8 cellular contexts compared by ENCODE assay signal in the genomic region with DNA sequence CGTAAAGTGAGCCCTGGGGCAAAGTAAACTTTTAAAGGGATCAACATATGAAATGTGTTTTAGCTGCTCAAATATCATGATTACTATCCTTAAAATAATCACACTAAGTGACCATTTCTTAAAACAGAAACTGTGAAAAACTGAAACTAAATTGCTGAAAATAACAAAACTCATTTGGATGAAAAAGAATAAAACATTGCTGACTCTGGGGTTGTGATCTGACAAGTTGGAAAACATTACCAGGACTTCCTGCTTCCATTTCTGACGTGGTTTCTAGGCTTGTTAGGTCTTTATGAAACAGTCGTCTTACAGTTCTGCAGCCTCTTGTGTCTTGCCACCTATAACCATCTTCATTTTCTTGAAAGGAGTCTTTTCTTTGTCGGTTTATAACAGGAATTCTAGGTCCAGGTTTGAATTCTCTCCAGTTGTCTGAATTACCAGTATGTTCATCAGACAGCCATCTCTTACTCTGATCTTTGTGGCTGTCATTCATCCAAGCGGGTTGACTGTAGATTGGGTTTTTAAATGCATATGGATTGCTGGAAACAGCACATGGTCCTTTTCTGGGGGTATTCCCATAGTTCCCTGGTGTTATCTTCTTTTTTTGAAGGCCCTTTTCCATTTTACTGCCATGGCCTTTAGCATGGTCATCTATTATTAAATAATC. TPM values are rescaled to one million over a fixed set of nuclear protein-coding genes. Genes with fewer than 3 reads are reported as not detected.
A peak's percentile ranks its signal among the peaks of the same experiment; 100 is the strongest.
DNase-seq lines count a peak whose midpoint lies in the region; ATAC-seq and TF ChIP-seq lines count a peak whose summit lies in the region.

No MANE protein-coding gene starts in this region.

- H3K27ac ChIP-seq in left lung, result peak overlapping the region; percentile 2 to 47

- H3K4me3 ChIP-seq in left lung, result peak overlapping the region in 1 of 2 donors; percentile 69

- H3K9me3 ChIP-seq in left lung, result no peaks in the 10 kb centered on the region

- TF ChIP-seq CTCF in left lung (IDR thresholded peaks at IDR 0.05), result no peak

- H3K27me3 ChIP-seq in left lung, result no peaks in the 10 kb centered on the region

- ATAC-seq in left lung (no peak), GM18867 (IDR thresholded peaks at IDR 0.05; ENCODE audit: unreplicated experiment) (no peak)

- intact Hi-C loops in activated T-helper 2 cell treated with anti-CD3 and anti-CD28 coated beads, Interferon-gamma antibody, Interleukin-2, Interleukin-4, amounts not matched to agents 10 μg/mL and 5 μg/mL and 100 μg/mL, durations not matched to agents 14 hours and 24 hours and 36 hours (cut with micrococcal nuclease), result loop anchor here (1.0 to 10.0 kb wide), 4 partner anchors 12 to 592 kb away; a partner anchor contains a TSS
- intact Hi-C loops in left lung (cut with DNase I) (no loop called here), head of caudate nucleus (cut with DNase I) (loop anchor here (10.0 kb wide), 2 partner anchors 68 to 592 kb away; a partner anchor contains a TSS)

- H3K27ac Mint-ChIP-seq in activated T-helper 2 cell treated with anti-CD3 and anti-CD28 coated beads, Interferon-gamma antibody, Interleukin-2, Interleukin-4, amounts not matched to agents 10 μg/mL and 5 μg/mL and 100 μg/mL, durations not matched to agents 14 hours and 24 hours and 36 hours, result peak overlapping the region; percentile 98

- peaks cover 37% of the 10 kb centered on the region for H3K4me1 Mint-ChIP-seq in activated T-helper 2 cell treated with anti-CD3 and anti-CD28 coated beads, Interferon-gamma antibody, Interleukin-2, Interleukin-4, amounts not matched to agents 10 μg/mL and 5 μg/mL and 100 μg/mL, durations not matched to agents 14 hours and 24 hours and 36 hours (ENCODE audit: low read depth)

- peaks cover 0 to 23% of the 10 kb centered on the region in 2 donors for H3K36me3 ChIP-seq in left lung

- peaks cover 5% of the 10 kb centered on the region for H3K9me3 Mint-ChIP-seq in activated T-helper 2 cell treated with anti-CD3 and anti-CD28 coated beads, Interferon-gamma antibody, Interleukin-2, Interleukin-4, amounts not matched to agents 10 μg/mL and 5 μg/mL and 100 μg/mL, durations not matched to agents 14 hours and 24 hours and 36 hours

- peaks cover 55% of the 10 kb centered on the region for H3K36me3 Mint-ChIP-seq in activated T-helper 2 cell treated with anti-CD3 and anti-CD28 coated beads, Interferon-gamma antibody, Interleukin-2, Interleukin-4, amounts not matched to agents 10 μg/mL and 5 μg/mL and 100 μg/mL, durations not matched to agents 14 hours and 24 hours and 36 hours (ENCODE audit: low read depth)

- peak overlapping the region; percentile 94 for H3K4me3 Mint-ChIP-seq in activated T-helper 2 cell treated with anti-CD3 and anti-CD28 coated beads, Interferon-gamma antibody, Interleukin-2, Interleukin-4, amounts not matched to agents 10 μg/mL and 5 μg/mL and 100 μg/mL, durations not matched to agents 14 hours and 24 hours and 36 hours (ENCODE audit: low read depth)

- peak; percentile 27 for DNase-seq in stimulated activated CD4-positive, alpha-beta T cell treated with anti-CD3 and anti-CD28 coated beads, Interleukin-4, amount 100 ng/mL, for 24 hours
- DNase-seq in stimulated activated CD4-positive, alpha-beta T cell treated with anti-CD3 and anti-CD28 coated beads, Interleukin-2, amount 100 ng/mL, for 24 hours, result no peak
- no peak for DNase-seq in activated T-helper 2 cell treated with anti-CD3 and anti-CD28 coated beads, Interferon-gamma antibody, Interleukin-2, Interleukin-4, amounts not matched to agents 10 μg/mL and 5 μg/mL and 100 μg/mL, durations not matched to agents 14 hours and 24 hours and 36 hours (ENCODE audit: low spot score)
- DNase-seq in left lung (no peak), superior temporal gyrus (ENCODE audit: extremely low spot score) (no peak), head of caudate nucleus (no peak)
- no peak for DNase-seq in stimulated activated CD4-positive, alpha-beta T cell treated with anti-CD3 and anti-CD28 coated beads, Interleukin-4, amount 100 ng/mL, for 4 hours

- no peaks in the 10 kb centered on the region for H3K27me3 Mint-ChIP-seq in activated T-helper 2 cell treated with anti-CD3 and anti-CD28 coated beads, Interferon-gamma antibody, Interleukin-2, Interleukin-4, amounts not matched to agents 10 μg/mL and 5 μg/mL and 100 μg/mL, durations not matched to agents 14 hours and 24 hours and 36 hours (ENCODE audit: low read depth)

- H3K4me1 ChIP-seq in left lung, result peaks cover 15 to 65% of the 10 kb centered on the region in 2 donors

RNA-seq across cellular contexts. Expression of a gene that starts 1.6 kb away (rescaled TPM):
- 41.5 and 41.9 TPM in 2 replicates for total RNA-seq in activated T-helper 2 cell treated with anti-CD3 and anti-CD28 coated beads, Interferon-gamma antibody, Interleukin-2, Interleukin-4, amounts not matched to agents 10 μg/mL and 5 μg/mL and 100 μg/mL, durations not matched to agents 14 hours and 24 hours and 36 hours
- 10 to 100 TPM; 25.0 to 37.2 TPM for total RNA-seq in left lung

Comparison
In these comparisons a context has a peak if more than half of its experiments do, and no peak if none do; other contexts are left out.
1. intact Hi-C loops: an anchor here in activated T-helper 2 cell treated with anti-CD3 and anti-CD28 coated beads, Interferon-gamma antibody, Interleukin-2, Interleukin-4, amounts not matched to agents 10 μg/mL and 5 μg/mL and 100 μg/mL, durations not matched to agents 14 hours and 24 hours and 36 hours (1.0 to 10.0 kb wide) and head of caudate nucleus (10.0 kb wide); none called in left lung.